2 cellular contexts compared by ENCODE assay signal in genomic region chr12:123363743-123364531, GRCh38.
A peak's percentile ranks its signal among the peaks of the same experiment; 100 is the strongest.
TF ChIP-seq lines count a peak whose summit lies in the region.

No MANE protein-coding gene starts in this region.

TF ChIP-seq in SK-N-SH treated with all-trans-retinoic acid at 6 μM for 48 hours, 23 proteins besides CTCF, POLR2A, EP300 and RAD21 (continued from another document):
- TF ChIP-seq CSRNP3 (CRISPR knock-in tag; IDR thresholded peaks at IDR 0.05) (no peak), ZNF565 (CRISPR knock-in tag; conservative IDR thresholded peaks at IDR 0.05; ENCODE audit: low read depth) (no peak), POU6F1 (CRISPR knock-in tag; IDR thresholded peaks at IDR 0.05; ENCODE audit: borderline replicate concordance, low read depth) (no peak), ZNF8 (CRISPR knock-in tag; IDR thresholded peaks at IDR 0.05) (no peak), TOX (CRISPR knock-in tag; IDR thresholded peaks at IDR 0.05; ENCODE audit: borderline replicate concordance) (no peak), TSHZ2 (CRISPR knock-in tag; IDR thresholded peaks at IDR 0.05) (no peak), GLIS3 (CRISPR knock-in tag; IDR thresholded peaks at IDR 0.05) (no peak), CREB5 (CRISPR knock-in tag; IDR thresholded peaks at IDR 0.05; ENCODE audit: low read depth) (no peak), ISL1 (CRISPR knock-in tag; IDR thresholded peaks at IDR 0.05) (no peak), PPARA (CRISPR knock-in tag; IDR thresholded peaks at IDR 0.05; ENCODE audit: borderline replicate concordance) (no peak), SNAI2 (CRISPR knock-in tag; IDR thresholded peaks at IDR 0.05) (no peak), ZNF70 (CRISPR knock-in tag; IDR thresholded peaks at IDR 0.05) (no peak), ZFP30 (CRISPR knock-in tag; IDR thresholded peaks at IDR 0.05) (no peak), ARNTL (CRISPR knock-in tag; IDR thresholded peaks at IDR 0.05; ENCODE audit: borderline replicate concordance, low read depth) (no peak), CSDC2 (CRISPR knock-in tag; IDR thresholded peaks at IDR 0.05) (no peak)

TF ChIP-seq in GM12878, 131 proteins besides CTCF, POLR2A, EP300 and RAD21 (continued from another document):
- TF ChIP-seq PKNOX1 (IDR thresholded peaks at IDR 0.05) (no peak), KAT2A (conservative IDR thresholded peaks at IDR 0.05; ENCODE audit: control insufficient read depth, low read depth, low read length) (no peak), BHLHE40 (IDR thresholded peaks at IDR 0.05; ENCODE audit: borderline replicate concordance in 1 of 2, low read depth in 2 of 2, low read length in 1 of 2) (peak; percentile 43 to 76; a peak in 3 of 4 replicates), SUPT20H (IDR thresholded peaks at IDR 0.05; ENCODE audit: borderline replicate concordance, control insufficient read depth, low read depth, low read length) (no peak), ESRRA (IDR thresholded peaks at IDR 0.05; ENCODE audit: low read length) (no peak), IKZF1 (conservative IDR thresholded peaks at IDR 0.05) (0 out of 2 replicates have a peak, but pooled peaks have one; percentile 34)
